Comparison of ENCODE assay signal across 1 cellular context in the genomic region with DNA sequence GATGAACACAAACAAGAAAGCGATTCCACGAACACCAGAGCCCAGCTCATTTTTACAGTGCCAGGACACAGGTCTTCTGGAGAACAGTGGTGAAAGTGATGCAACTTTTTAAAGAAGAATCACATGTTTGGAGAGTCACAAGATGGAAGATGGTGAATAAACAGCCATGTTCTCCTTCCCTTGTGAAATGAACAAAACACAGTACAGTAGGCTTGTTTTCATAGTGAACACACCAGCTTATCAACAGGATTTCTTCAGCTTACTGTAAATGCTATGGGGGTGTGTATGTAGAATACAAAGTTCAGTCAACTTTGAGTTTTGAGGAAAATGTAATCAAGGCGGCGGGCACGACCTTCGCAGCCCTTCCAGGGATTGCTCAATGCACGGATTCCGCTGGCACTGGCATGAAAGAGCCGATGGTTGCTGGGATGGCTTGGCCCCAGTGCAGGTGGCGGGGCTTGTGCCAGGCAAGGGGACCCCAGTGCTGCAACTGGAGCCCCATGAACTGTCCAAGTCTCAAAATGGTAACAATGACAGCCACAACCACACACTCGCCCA.
TF ChIP-seq lines count a peak whose summit lies in the region.

No MANE protein-coding gene starts in this region.

TF ChIP-seq in HepG2, 621 proteins besides CTCF, POLR2A, EP300 and RAD21 (continued from another document and continues in another):
- TF ChIP-seq ZBTB4 (CRISPR knock-in tag; IDR thresholded peaks at IDR 0.05; ENCODE audit: borderline replicate concordance) (0 out of 2 replicates have a peak, but pooled peaks have one; percentile 71), MLX (CRISPR knock-in tag; IDR thresholded peaks at IDR 0.05) (peak; percentile 77; the same call in 1 of the 2 replicates), MTA3 (CRISPR knock-in tag; IDR thresholded peaks at IDR 0.05) (no peak), ZNF747 (CRISPR knock-in tag; IDR thresholded peaks at IDR 0.05; ENCODE audit: borderline replicate concordance) (no peak), ZMYM4 (CRISPR knock-in tag; IDR thresholded peaks at IDR 0.05) (peak; percentile 70), ZNF331 (CRISPR knock-in tag; IDR thresholded peaks at IDR 0.05) (peak; percentile 93), PHB2 (IDR thresholded peaks at IDR 0.05; ENCODE audit: partially characterized antibody) (no peak), FOSL2 (CRISPR knock-in tag; IDR thresholded peaks at IDR 0.05) (peak; percentile 82), CCDC6 (CRISPR knock-in tag; IDR thresholded peaks at IDR 0.05) (no peak), HDAC2 (CRISPR knock-in tag; IDR thresholded peaks at IDR 0.05) (peak; percentile 83), RXRB (CRISPR knock-in tag; IDR thresholded peaks at IDR 0.05; ENCODE audit: borderline replicate concordance) (peak; percentile 95), YEATS2 (CRISPR knock-in tag; IDR thresholded peaks at IDR 0.05; ENCODE audit: borderline replicate concordance) (0 out of 2 replicates have a peak, but pooled peaks have one; percentile 39), CBFB (CRISPR knock-in tag; IDR thresholded peaks at IDR 0.05) (peak; percentile 71), BCL6 (CRISPR knock-in tag; IDR thresholded peaks at IDR 0.05) (peak; percentile 99), ASH2L (IDR thresholded peaks at IDR 0.05; ENCODE audit: insufficient read length, low read depth, low read length) (peak; percentile 84), CREM (IDR thresholded peaks at IDR 0.05) (peak; percentile 83), CREM (CRISPR knock-in tag; IDR thresholded peaks at IDR 0.05) (no peak), KLF6 (CRISPR knock-in tag; IDR thresholded peaks at IDR 0.05) (no peak), AHR (CRISPR knock-in tag; IDR thresholded peaks at IDR 0.05) (peak; percentile 23; the same call in 1 of the 2 replicates), SMC3 (IDR thresholded peaks at IDR 0.05; ENCODE audit: low read length) (no peak), ZNF317 (CRISPR knock-in tag; IDR thresholded peaks at IDR 0.05) (0 out of 2 replicates have a peak, but pooled peaks have one; percentile 40), ZNF761 (CRISPR knock-in tag; conservative IDR thresholded peaks at IDR 0.05) (0 out of 2 replicates have a peak, but pooled peaks have one; percentile 37), BRD4 (CRISPR knock-in tag; IDR thresholded peaks at IDR 0.05) (no peak), SMAD3 (CRISPR knock-in tag; IDR thresholded peaks at IDR 0.05) (peak; percentile 81), ZNF788 (CRISPR knock-in tag; IDR thresholded peaks at IDR 0.05; ENCODE audit: borderline replicate concordance) (peak; percentile 67; the same call in 1 of the 2 replicates), ZNF329 (CRISPR knock-in tag; IDR thresholded peaks at IDR 0.05; ENCODE audit: low read depth) (no peak), PPARG (CRISPR knock-in tag; conservative IDR thresholded peaks at IDR 0.05) (peak; percentile 59)
- TF ChIP-seq, protein P1, sequence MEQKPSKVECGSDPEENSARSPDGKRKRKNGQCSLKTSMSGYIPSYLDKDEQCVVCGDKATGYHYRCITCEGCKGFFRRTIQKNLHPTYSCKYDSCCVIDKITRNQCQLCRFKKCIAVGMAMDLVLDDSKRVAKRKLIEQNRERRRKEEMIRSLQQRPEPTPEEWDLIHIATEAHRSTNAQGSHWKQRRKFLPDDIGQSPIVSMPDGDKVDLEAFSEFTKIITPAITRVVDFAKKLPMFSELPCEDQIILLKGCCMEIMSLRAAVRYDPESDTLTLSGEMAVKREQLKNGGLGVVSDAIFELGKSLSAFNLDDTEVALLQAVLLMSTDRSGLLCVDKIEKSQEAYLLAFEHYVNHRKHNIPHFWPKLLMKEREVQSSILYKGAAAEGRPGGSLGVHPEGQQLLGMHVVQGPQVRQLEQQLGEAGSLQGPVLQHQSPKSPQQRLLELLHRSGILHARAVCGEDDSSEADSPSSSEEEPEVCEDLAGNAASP (CRISPR knock-in tag; IDR thresholded peaks at IDR 0.05; ENCODE audit: borderline replicate concordance), result peak; percentile 85; the same call in 1 of the 2 replicates
- TF ChIP-seq, protein P2, sequence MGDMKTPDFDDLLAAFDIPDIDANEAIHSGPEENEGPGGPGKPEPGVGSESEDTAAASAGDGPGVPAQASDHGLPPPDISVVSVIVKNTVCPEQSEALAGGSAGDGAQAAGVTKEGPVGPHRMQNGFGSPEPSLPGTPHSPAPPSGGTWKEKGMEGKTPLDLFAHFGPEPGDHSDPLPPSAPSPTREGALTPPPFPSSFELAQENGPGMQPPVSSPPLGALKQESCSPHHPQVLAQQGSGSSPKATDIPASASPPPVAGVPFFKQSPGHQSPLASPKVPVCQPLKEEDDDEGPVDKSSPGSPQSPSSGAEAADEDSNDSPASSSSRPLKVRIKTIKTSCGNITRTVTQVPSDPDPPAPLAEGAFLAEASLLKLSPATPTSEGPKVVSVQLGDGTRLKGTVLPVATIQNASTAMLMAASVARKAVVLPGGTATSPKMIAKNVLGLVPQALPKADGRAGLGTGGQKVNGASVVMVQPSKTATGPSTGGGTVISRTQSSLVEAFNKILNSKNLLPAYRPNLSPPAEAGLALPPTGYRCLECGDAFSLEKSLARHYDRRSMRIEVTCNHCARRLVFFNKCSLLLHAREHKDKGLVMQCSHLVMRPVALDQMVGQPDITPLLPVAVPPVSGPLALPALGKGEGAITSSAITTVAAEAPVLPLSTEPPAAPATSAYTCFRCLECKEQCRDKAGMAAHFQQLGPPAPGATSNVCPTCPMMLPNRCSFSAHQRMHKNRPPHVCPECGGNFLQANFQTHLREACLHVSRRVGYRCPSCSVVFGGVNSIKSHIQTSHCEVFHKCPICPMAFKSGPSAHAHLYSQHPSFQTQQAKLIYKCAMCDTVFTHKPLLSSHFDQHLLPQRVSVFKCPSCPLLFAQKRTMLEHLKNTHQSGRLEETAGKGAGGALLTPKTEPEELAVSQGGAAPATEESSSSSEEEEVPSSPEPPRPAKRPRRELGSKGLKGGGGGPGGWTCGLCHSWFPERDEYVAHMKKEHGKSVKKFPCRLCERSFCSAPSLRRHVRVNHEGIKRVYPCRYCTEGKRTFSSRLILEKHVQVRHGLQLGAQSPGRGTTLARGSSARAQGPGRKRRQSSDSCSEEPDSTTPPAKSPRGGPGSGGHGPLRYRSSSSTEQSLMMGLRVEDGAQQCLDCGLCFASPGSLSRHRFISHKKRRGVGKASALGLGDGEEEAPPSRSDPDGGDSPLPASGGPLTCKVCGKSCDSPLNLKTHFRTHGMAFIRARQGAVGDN (CRISPR knock-in tag; IDR thresholded peaks at IDR 0.05), result peak; percentile 80
- TF ChIP-seq, protein P3, sequence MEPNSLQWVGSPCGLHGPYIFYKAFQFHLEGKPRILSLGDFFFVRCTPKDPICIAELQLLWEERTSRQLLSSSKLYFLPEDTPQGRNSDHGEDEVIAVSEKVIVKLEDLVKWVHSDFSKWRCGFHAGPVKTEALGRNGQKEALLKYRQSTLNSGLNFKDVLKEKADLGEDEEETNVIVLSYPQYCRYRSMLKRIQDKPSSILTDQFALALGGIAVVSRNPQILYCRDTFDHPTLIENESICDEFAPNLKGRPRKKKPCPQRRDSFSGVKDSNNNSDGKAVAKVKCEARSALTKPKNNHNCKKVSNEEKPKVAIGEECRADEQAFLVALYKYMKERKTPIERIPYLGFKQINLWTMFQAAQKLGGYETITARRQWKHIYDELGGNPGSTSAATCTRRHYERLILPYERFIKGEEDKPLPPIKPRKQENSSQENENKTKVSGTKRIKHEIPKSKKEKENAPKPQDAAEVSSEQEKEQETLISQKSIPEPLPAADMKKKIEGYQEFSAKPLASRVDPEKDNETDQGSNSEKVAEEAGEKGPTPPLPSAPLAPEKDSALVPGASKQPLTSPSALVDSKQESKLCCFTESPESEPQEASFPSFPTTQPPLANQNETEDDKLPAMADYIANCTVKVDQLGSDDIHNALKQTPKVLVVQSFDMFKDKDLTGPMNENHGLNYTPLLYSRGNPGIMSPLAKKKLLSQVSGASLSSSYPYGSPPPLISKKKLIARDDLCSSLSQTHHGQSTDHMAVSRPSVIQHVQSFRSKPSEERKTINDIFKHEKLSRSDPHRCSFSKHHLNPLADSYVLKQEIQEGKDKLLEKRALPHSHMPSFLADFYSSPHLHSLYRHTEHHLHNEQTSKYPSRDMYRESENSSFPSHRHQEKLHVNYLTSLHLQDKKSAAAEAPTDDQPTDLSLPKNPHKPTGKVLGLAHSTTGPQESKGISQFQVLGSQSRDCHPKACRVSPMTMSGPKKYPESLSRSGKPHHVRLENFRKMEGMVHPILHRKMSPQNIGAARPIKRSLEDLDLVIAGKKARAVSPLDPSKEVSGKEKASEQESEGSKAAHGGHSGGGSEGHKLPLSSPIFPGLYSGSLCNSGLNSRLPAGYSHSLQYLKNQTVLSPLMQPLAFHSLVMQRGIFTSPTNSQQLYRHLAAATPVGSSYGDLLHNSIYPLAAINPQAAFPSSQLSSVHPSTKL (CRISPR knock-in tag; IDR thresholded peaks at IDR 0.05), result peak; percentile 98
- TF ChIP-seq, protein P4, sequence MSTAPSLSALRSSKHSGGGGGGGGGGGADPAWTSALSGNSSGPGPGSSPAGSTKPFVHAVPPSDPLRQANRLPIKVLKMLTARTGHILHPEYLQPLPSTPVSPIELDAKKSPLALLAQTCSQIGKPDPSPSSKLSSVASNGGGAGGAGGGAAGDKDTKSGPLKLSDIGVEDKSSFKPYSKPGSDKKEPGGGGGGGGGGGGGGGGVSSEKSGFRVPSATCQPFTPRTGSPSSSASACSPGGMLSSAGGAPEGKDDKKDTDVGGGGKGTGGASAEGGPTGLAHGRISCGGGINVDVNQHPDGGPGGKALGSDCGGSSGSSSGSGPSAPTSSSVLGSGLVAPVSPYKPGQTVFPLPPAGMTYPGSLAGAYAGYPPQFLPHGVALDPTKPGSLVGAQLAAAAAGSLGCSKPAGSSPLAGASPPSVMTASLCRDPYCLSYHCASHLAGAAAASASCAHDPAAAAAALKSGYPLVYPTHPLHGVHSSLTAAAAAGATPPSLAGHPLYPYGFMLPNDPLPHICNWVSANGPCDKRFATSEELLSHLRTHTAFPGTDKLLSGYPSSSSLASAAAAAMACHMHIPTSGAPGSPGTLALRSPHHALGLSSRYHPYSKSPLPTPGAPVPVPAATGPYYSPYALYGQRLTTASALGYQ (CRISPR knock-in tag; IDR thresholded peaks at IDR 0.05), result peak; percentile 82
- TF ChIP-seq, protein P5, sequence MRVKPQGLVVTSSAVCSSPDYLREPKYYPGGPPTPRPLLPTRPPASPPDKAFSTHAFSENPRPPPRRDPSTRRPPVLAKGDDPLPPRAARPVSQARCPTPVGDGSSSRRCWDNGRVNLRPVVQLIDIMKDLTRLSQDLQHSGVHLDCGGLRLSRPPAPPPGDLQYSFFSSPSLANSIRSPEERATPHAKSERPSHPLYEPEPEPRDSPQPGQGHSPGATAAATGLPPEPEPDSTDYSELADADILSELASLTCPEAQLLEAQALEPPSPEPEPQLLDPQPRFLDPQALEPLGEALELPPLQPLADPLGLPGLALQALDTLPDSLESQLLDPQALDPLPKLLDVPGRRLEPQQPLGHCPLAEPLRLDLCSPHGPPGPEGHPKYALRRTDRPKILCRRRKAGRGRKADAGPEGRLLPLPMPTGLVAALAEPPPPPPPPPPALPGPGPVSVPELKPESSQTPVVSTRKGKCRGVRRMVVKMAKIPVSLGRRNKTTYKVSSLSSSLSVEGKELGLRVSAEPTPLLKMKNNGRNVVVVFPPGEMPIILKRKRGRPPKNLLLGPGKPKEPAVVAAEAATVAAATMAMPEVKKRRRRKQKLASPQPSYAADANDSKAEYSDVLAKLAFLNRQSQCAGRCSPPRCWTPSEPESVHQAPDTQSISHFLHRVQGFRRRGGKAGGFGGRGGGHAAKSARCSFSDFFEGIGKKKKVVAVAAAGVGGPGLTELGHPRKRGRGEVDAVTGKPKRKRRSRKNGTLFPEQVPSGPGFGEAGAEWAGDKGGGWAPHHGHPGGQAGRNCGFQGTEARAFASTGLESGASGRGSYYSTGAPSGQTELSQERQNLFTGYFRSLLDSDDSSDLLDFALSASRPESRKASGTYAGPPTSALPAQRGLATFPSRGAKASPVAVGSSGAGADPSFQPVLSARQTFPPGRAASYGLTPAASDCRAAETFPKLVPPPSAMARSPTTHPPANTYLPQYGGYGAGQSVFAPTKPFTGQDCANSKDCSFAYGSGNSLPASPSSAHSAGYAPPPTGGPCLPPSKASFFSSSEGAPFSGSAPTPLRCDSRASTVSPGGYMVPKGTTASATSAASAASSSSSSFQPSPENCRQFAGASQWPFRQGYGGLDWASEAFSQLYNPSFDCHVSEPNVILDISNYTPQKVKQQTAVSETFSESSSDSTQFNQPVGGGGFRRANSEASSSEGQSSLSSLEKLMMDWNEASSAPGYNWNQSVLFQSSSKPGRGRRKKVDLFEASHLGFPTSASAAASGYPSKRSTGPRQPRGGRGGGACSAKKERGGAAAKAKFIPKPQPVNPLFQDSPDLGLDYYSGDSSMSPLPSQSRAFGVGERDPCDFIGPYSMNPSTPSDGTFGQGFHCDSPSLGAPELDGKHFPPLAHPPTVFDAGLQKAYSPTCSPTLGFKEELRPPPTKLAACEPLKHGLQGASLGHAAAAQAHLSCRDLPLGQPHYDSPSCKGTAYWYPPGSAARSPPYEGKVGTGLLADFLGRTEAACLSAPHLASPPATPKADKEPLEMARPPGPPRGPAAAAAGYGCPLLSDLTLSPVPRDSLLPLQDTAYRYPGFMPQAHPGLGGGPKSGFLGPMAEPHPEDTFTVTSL (CRISPR knock-in tag; IDR thresholded peaks at IDR 0.05; ENCODE audit: borderline replicate concordance), result peak; percentile 92
